Comparison of ENCODE assay signal across 15 cellular contexts in genomic region chr6:364609-365540, GRCh38. TPM values are rescaled to one million over a fixed set of nuclear protein-coding genes. Genes with fewer than 3 reads are reported as not detected.
DNase-seq lines count a peak whose midpoint lies in the region; ATAC-seq lines count a peak whose summit lies in the region.
"Had no signal": no experiment of that assay in that cellular context is flagged by ENCODE, and none has a peak within 500 bp of the region (broad histone marks: within the 10 kb centered on the region; RNA-seq: fewer than 3 reads in every experiment).

No MANE protein-coding gene starts in this region.

- DNase-seq in renal cortical epithelial cell (ENCODE audit: low read depth), result peak; percentile 68
- no peak for DNase-seq in C1 segment of cervical spinal cord (lab: John Stamatoyannopoulos, UW)
- DNase-seq in superior temporal gyrus (ENCODE audit: extremely low spot score), result no peak
- no peak for DNase-seq in globus pallidus (ENCODE audit: low spot score)
- DNase-seq: activated T-cell treated with anti-CD3 and anti-CD28 coated beads, Interleukin-2, amount 50 U/mL, for 4 hours; effector memory CD4-positive, alpha-beta T cell; glutamatergic neuron; MG63; stimulated activated naive CD4-positive, alpha-beta T cell treated with Interleukin-2 at 50 U/mL for 16 hours had no signal

- ATAC-seq in GM18519 (IDR thresholded peaks at IDR 0.05; ENCODE audit: low FRiP score, unreplicated experiment) (peak; percentile 38), HG02588 (IDR thresholded peaks at IDR 0.05; ENCODE audit: unreplicated experiment) (peak; percentile 68), HG03571 (IDR thresholded peaks at IDR 0.05; ENCODE audit: unreplicated experiment) (peak; percentile 52), GM21360 (IDR thresholded peaks at IDR 0.05; ENCODE audit: unreplicated experiment) (no peak)
- ATAC-seq: activated T-cell treated with anti-CD3 and anti-CD28 coated beads, Interleukin-2, amount 50 U/mL, for 4 hours; left lung; pancreas had no signal

RNA-seq across cellular contexts. Expression of gene IRF4, which starts 26.7 kb away (rescaled TPM):
- not detected in 2 replicates for total RNA-seq in renal cortical epithelial cell
